14 cellular contexts compared by ENCODE assay signal in genomic region chr4:6731301-6731641, GRCh38. TPM values are rescaled to one million over a fixed set of nuclear protein-coding genes. Genes with fewer than 3 reads are reported as not detected.
"Had no signal": no experiment of that assay in that cellular context is flagged by ENCODE, and none has a peak within 500 bp of the region (broad histone marks: within the 10 kb centered on the region; RNA-seq: fewer than 3 reads in every experiment).

No MANE protein-coding gene starts in this region.

- H3K36me3 ChIP-seq: adrenal gland, ovary, upper lobe of left lung had no signal

- H3K27ac Mint-ChIP-seq: effector memory CD8-positive, alpha-beta T cell; stimulated activated effector memory CD8-positive, alpha-beta T cell treated with anti-CD3 and anti-CD28 coated beads, Interleukin-12 subunit alpha, Interleukin-12 subunit beta, amount 100 ng/mL, for 72 hours had no signal

- H3K27ac ChIP-seq: adrenal gland, ovary had no signal

- H3K4me3 ChIP-seq: adrenal gland, lung, ovary, upper lobe of left lung had no signal

- DNase-seq: activated naive CD4-positive, alpha-beta T cell treated with anti-CD3 and anti-CD28 coated beads, Interleukin-2, amount 50 U/mL, for 16 hours; effector memory CD8-positive, alpha-beta T cell; foreskin melanocyte; midbrain; ovary; stimulated activated CD4-positive, alpha-beta T cell treated with anti-CD3 and anti-CD28 coated beads, Interleukin-12 subunit alpha, Interleukin-12 subunit beta, amount 100 ng/mL, for 4 hours; stimulated activated CD4-positive, alpha-beta T cell treated with anti-CD3 and anti-CD28 coated beads, Interleukin-2, amount 100 ng/mL, for 24 hours had no signal

- H3K9me3 ChIP-seq: adrenal gland, ovary, upper lobe of left lung had no signal

- H3K27me3 ChIP-seq: adrenal gland, ovary, upper lobe of left lung had no signal

- H3K9me3 Mint-ChIP-seq: effector memory CD8-positive, alpha-beta T cell; neural crest cell; stimulated activated effector memory CD8-positive, alpha-beta T cell treated with anti-CD3 and anti-CD28 coated beads, Interleukin-12 subunit alpha, Interleukin-12 subunit beta, amount 100 ng/mL, for 72 hours had no signal

- ATAC-seq: effector memory CD8-positive, alpha-beta T cell; stimulated activated effector memory CD8-positive, alpha-beta T cell treated with anti-CD3 and anti-CD28 coated beads, Interleukin-12 subunit alpha, Interleukin-12 subunit beta, amount 100 ng/mL, for 72 hours had no signal

- H3K4me3 Mint-ChIP-seq: effector memory CD8-positive, alpha-beta T cell; neural crest cell; stimulated activated effector memory CD8-positive, alpha-beta T cell treated with anti-CD3 and anti-CD28 coated beads, Interleukin-12 subunit alpha, Interleukin-12 subunit beta, amount 100 ng/mL, for 72 hours had no signal

RNA-seq across cellular contexts. Expression of gene S100P, which starts 37.6 kb away (rescaled TPM):
- total RNA-seq: fibroblast of lung, myocyte, neural crest cell had no signal
- polyA plus RNA-seq: fibroblast of lung had no signal
